ENCODE assay signal across 1 cellular context in genomic region chr4:119116925-119117900, GRCh38.
TF ChIP-seq lines count a peak whose summit lies in the region.

No MANE protein-coding gene starts in this region.

TF ChIP-seq in endothelial cell of umbilical vein, 7 proteins besides CTCF, POLR2A, EP300 and RAD21:
- TF ChIP-seq GATA2 (IDR thresholded peaks at IDR 0.05; ENCODE audit: insufficient read depth, insufficient read length, low read depth, low read length) (no peak), MAX (IDR thresholded peaks at IDR 0.05; ENCODE audit: insufficient read depth, insufficient read length) (no peak), FOS (IDR thresholded peaks at IDR 0.05; ENCODE audit: borderline replicate concordance, insufficient read depth, low read length) (no peak), MYC (IDR thresholded peaks at IDR 0.05; ENCODE audit: low read depth, low read length) (peak; percentile 15), POLR2AphosphoS5 (IDR thresholded peaks at IDR 0.05; ENCODE audit: insufficient read depth, low read depth, low read length) (no peak), EZH2 (IDR thresholded peaks at IDR 0.05; ENCODE audit: borderline replicate concordance, low read depth, low read length, severe bottlenecking) (no peak), JUN (IDR thresholded peaks at IDR 0.05; ENCODE audit: borderline replicate concordance, insufficient read depth, insufficient read length, low read depth) (no peak)
